ENCODE assay signal across 9 cellular contexts in genomic region chr10:124705021-124705740, GRCh38. TPM values are rescaled to one million over a fixed set of nuclear protein-coding genes. Genes with fewer than 3 reads are reported as not detected.
A peak's percentile ranks its signal among the peaks of the same experiment; 100 is the strongest.
DNase-seq lines count a peak whose midpoint lies in the region; ATAC-seq and TF ChIP-seq lines count a peak whose summit lies in the region.
"Had no signal": no experiment of that assay in that cellular context is flagged by ENCODE, and none has a peak within 500 bp of the region (broad histone marks: within the 10 kb centered on the region; RNA-seq: fewer than 3 reads in every experiment).

No MANE protein-coding gene starts in this region.

- TF ChIP-seq CTCF in breast epithelium (IDR thresholded peaks at IDR 0.05) (no peak), mammary epithelial cell (conservative IDR thresholded peaks at IDR 0.05 in 1 of 2, IDR thresholded peaks at IDR 0.05 in 1 of 2; ENCODE audit: extremely low read depth in 1 of 2, insufficient read depth in 1 of 2, low read depth in 1 of 2, low read length in 2 of 2) (no peak), uterus (IDR thresholded peaks at IDR 0.05) (no peak), ascending aorta (IDR thresholded peaks at IDR 0.05) (no peak)
- TF ChIP-seq CTCF in activated CD8-positive, alpha-beta T cell treated with anti-CD3 and anti-CD28 coated beads for 36 hours (IDR thresholded peaks at IDR 0.05), result no peak

- H3K27me3 ChIP-seq in breast epithelium, result no peaks in the 10 kb centered on the region
- H3K27me3 ChIP-seq in mammary epithelial cell (ENCODE audit: insufficient read depth, low read length), result no peaks in the 10 kb centered on the region
- H3K27me3 ChIP-seq in mesenchymal stem cell (ENCODE audit: control insufficient read depth in 1 of 2, insufficient read depth in 1 of 2, low read length in 2 of 2), result no peaks in the 10 kb centered on the region
- no peaks in the 10 kb centered on the region for H3K27me3 ChIP-seq in uterus
- no peaks in the 10 kb centered on the region for H3K27me3 ChIP-seq in ascending aorta

- H3K4me3 Mint-ChIP-seq in activated CD8-positive, alpha-beta T cell treated with anti-CD3 and anti-CD28 coated beads for 36 hours, result no peak overlapping the region

- no peak overlapping the region for H2BK120ac ChIP-seq in mesenchymal stem cell (ENCODE audit: low read depth, low read length)

- dilution Hi-C loops in mammary epithelial cell (cut with HindIII; ENCODE audit: low sequenced_read_pairs), result loop anchor here (5.0 kb wide), 1 partner anchor 37 kb away; the partner anchor contains the start of gene FAM53B

- no peak overlapping the region for H3K18ac ChIP-seq in mesenchymal stem cell (ENCODE audit: low read depth in 1 of 2, low read length in 2 of 2)

- H3K27ac Mint-ChIP-seq in activated CD8-positive, alpha-beta T cell treated with anti-CD3 and anti-CD28 coated beads for 36 hours, result peak overlapping the region; percentile 74

- H3K4me2 ChIP-seq in mammary epithelial cell (ENCODE audit: insufficient read depth, low read depth, low read length) (no peak overlapping the region), mesenchymal stem cell (ENCODE audit: low read length, poor library complexity, severe bottlenecking) (no peak overlapping the region)

- CTCF ChIA-PET in mammary epithelial cell (lab: Charles Lee; ENCODE audit: low non-redundant PET), result no interaction called here
- CTCF ChIA-PET in activated CD8-positive, alpha-beta T cell treated with anti-CD3 and anti-CD28 coated beads for 36 hours (lab: Charles Lee), result interaction anchor here (0.8 to 4.7 kb wide), 6 partner anchors 13 to 56 kb away, joined by 4 to 44 read pairs (median 7); no protein-coding TSS in a partner anchor

- H3K36me3 Mint-ChIP-seq in activated CD8-positive, alpha-beta T cell treated with anti-CD3 and anti-CD28 coated beads for 36 hours (ENCODE audit: low read depth), result peaks cover 19% of the 10 kb centered on the region

- H3K27me3 Mint-ChIP-seq in activated CD8-positive, alpha-beta T cell treated with anti-CD3 and anti-CD28 coated beads for 36 hours, result no peaks in the 10 kb centered on the region

- BruUV-seq in mammary epithelial cell (replicated peaks; lab: Mats Ljungman, UMichigan), result no TSS peak

- H3K9ac ChIP-seq in mammary epithelial cell (ENCODE audit: insufficient read depth, low read length) (no peak overlapping the region), mesenchymal stem cell (ENCODE audit: low read length) (no peak overlapping the region)

- peaks cover 36 to 48% of the 10 kb centered on the region in 2 donors for H3K4me1 ChIP-seq in breast epithelium
- peaks cover 19% of the 10 kb centered on the region for H3K4me1 ChIP-seq in mammary epithelial cell (ENCODE audit: insufficient read depth, low read length)
- H3K4me1 ChIP-seq in mesenchymal stem cell (ENCODE audit: control insufficient read depth, insufficient read depth, low read depth, low read length), result peaks cover 5% of the 10 kb centered on the region
- H3K4me1 ChIP-seq in uterus, result peaks cover 61 to 76% of the 10 kb centered on the region in 2 donors
- H3K4me1 ChIP-seq in ascending aorta, result peaks cover 19 to 50% of the 10 kb centered on the region in 2 donors

- H2BK15ac ChIP-seq in mesenchymal stem cell (ENCODE audit: low read depth, poor library complexity, severe bottlenecking), result no peak overlapping the region

- POLR2A ChIA-PET in activated CD8-positive, alpha-beta T cell treated with anti-CD3 and anti-CD28 coated beads for 36 hours (lab: Charles Lee), result interaction anchor here (0.9 to 5.6 kb wide), 6 partner anchors 8 to 55 kb away, joined by 3 to 27 read pairs (median 8); no protein-coding TSS in a partner anchor

- H4K91ac ChIP-seq in mesenchymal stem cell (ENCODE audit: low read length), result peak overlapping the region; percentile 58

- no peak overlapping the region for H2BK5ac ChIP-seq in mesenchymal stem cell (ENCODE audit: low read depth, low read length, poor library complexity, severe bottlenecking)

- no peaks in the 10 kb centered on the region for H4K20me1 ChIP-seq in mammary epithelial cell (ENCODE audit: insufficient read depth, low read length)

- H3K9me3 ChIP-seq in breast epithelium (no peaks in the 10 kb centered on the region), mammary epithelial cell (replicated peaks; ENCODE audit: insufficient read depth, low read length) (no peaks in the 10 kb centered on the region), mesenchymal stem cell (ENCODE audit: control insufficient read depth, low read length) (no peaks in the 10 kb centered on the region), uterus (no peaks in the 10 kb centered on the region), ascending aorta (no peaks in the 10 kb centered on the region)

- H2AFZ ChIP-seq in mammary epithelial cell (ENCODE audit: low read depth, low read length), result no peak overlapping the region
- no peak overlapping the region for H2AFZ ChIP-seq in mesenchymal stem cell (ENCODE audit: low read depth, low read length)

- H3K14ac ChIP-seq in mesenchymal stem cell (ENCODE audit: low read length in 2 of 2), result peak overlapping the region in 1 of 2 experiments; percentile 19

- H3K79me2 ChIP-seq in mammary epithelial cell (ENCODE audit: insufficient read depth, low read length), result peaks cover 49% of the 10 kb centered on the region

- peak overlapping the region in 1 of 2 experiments; percentile 38 for H2BK12ac ChIP-seq in mesenchymal stem cell (ENCODE audit: low read length in 2 of 2)

- no peak overlapping the region for H3K23ac ChIP-seq in mesenchymal stem cell (ENCODE audit: low read length in 2 of 2)

- no peak for DNase-seq in breast epithelium (ENCODE audit: low spot score in 2 of 2)
- DNase-seq in mammary epithelial cell, result no peak
- peak; percentile 47 for DNase-seq in activated CD8-positive, alpha-beta T cell treated with anti-CD3 and anti-CD28 coated beads for 36 hours
- DNase-seq in mesenchymal stem cell, result peak; percentile 65
- DNase-seq in uterus, result no peak
- DNase-seq in ascending aorta (ENCODE audit: low spot score in 2 of 2), result no peak
- DNase-seq: KG1 had no signal

- H3K4ac ChIP-seq in mesenchymal stem cell (ENCODE audit: low read depth in 1 of 2, low read length in 2 of 2), result peak overlapping the region; percentile 3 to 39

- 92% methylated on average over 2 of the region's 13 CpGs for WGBS in mammary epithelial cell (ENCODE audit: low coverage, missing lambda C conversion rate)
- WGBS in mesenchymal stem cell, result 79% methylated on average over 13 of the region's 13 CpGs

- peaks cover 90% of the 10 kb centered on the region for H3K4me1 Mint-ChIP-seq in activated CD8-positive, alpha-beta T cell treated with anti-CD3 and anti-CD28 coated beads for 36 hours (ENCODE audit: low read depth)

- peaks cover 41% of the 10 kb centered on the region for H3K79me1 ChIP-seq in mesenchymal stem cell (replicated peaks; ENCODE audit: low read length, poor library complexity, severe bottlenecking)

- H3K9me3 Mint-ChIP-seq in activated CD8-positive, alpha-beta T cell treated with anti-CD3 and anti-CD28 coated beads for 36 hours, result no peaks in the 10 kb centered on the region

- no peak overlapping the region for H2AK5ac ChIP-seq in mesenchymal stem cell (ENCODE audit: low read length, severe bottlenecking)

- in situ Hi-C loops in mammary epithelial cell (cut with MboI; ENCODE audit: low sequenced_read_pairs in 2 of 2), result no loop called here

- no peaks in the 10 kb centered on the region for H3K36me3 ChIP-seq in breast epithelium
- H3K36me3 ChIP-seq in mammary epithelial cell (ENCODE audit: insufficient read depth, low read length), result peaks cover 7% of the 10 kb centered on the region
- peaks cover 4 to 50% of the 10 kb centered on the region in 2 experiments for H3K36me3 ChIP-seq in mesenchymal stem cell (ENCODE audit: control insufficient read depth in 1 of 2, insufficient read depth in 2 of 2, low read depth in 1 of 2, low read length in 2 of 2)
- H3K36me3 ChIP-seq in uterus, result no peaks in the 10 kb centered on the region
- H3K36me3 ChIP-seq in ascending aorta, result no peaks in the 10 kb centered on the region

- H3K27ac ChIP-seq in breast epithelium (peak overlapping the region; percentile 70 to 85), mammary epithelial cell (ENCODE audit: insufficient read depth, low read depth, low read length) (no peak overlapping the region), mesenchymal stem cell (ENCODE audit: low read length, poor library complexity, severe bottlenecking) (no peak overlapping the region), uterus (peak overlapping the region; percentile 84 to 92), ascending aorta (no peak overlapping the region)

- H4K8ac ChIP-seq in mesenchymal stem cell (ENCODE audit: low read length), result no peak overlapping the region

- TF ChIP-seq POLR2A in breast epithelium (IDR thresholded peaks at IDR 0.05) (no peak), uterus (IDR thresholded peaks at IDR 0.05) (no peak)

- no peak overlapping the region for H3K4me3 ChIP-seq in breast epithelium
- H3K4me3 ChIP-seq in mammary epithelial cell (replicated peaks in 1 of 3; ENCODE audit: insufficient read depth in 1 of 3, low read depth in 2 of 3, low read length in 3 of 3), result no peak overlapping the region
- H3K4me3 ChIP-seq in mesenchymal stem cell (ENCODE audit: insufficient read depth in 1 of 2, low read depth in 1 of 2, low read length in 2 of 2), result no peak overlapping the region
- no peak overlapping the region for H3K4me3 ChIP-seq in uterus
- H3K4me3 ChIP-seq in ascending aorta, result no peak overlapping the region

- ATAC-seq in activated CD8-positive, alpha-beta T cell treated with anti-CD3 and anti-CD28 coated beads for 36 hours, result peak; percentile 41
- ATAC-seq in HG02763 (IDR thresholded peaks at IDR 0.05; ENCODE audit: unreplicated experiment), result no peak
- no peak for ATAC-seq in HG02798 (IDR thresholded peaks at IDR 0.05; ENCODE audit: poor library complexity, unreplicated experiment)

- intact Hi-C loops in breast epithelium (cut with DNase I; ENCODE audit: low total_unique reads) (loop anchor here (5.0 kb wide), 1 partner anchor 37 kb away; the partner anchor contains the start of gene FAM53B), mammary epithelial cell (cut with micrococcal nuclease) (no loop called here), uterus (cut with DNase I; ENCODE audit: low total_unique reads) (loop anchor here (2.0 kb wide), 1 partner anchor 32 kb away; no protein-coding TSS in a partner anchor), ascending aorta (cut with DNase I) (loop anchor here (2.0 kb wide), 1 partner anchor 32 kb away; no protein-coding TSS in a partner anchor)
- intact Hi-C loops in activated CD8-positive, alpha-beta T cell treated with anti-CD3 and anti-CD28 coated beads for 36 hours (cut with micrococcal nuclease), result no loop called here

RNA-seq across cellular contexts. Expression of gene FAM53B, which starts 39.0 kb away (rescaled TPM):
- total RNA-seq in breast epithelium (10 to 100 TPM; 17.0 to 39.7 (median 22.8) TPM), mammary epithelial cell (10 to 100 TPM; 16.2 to 51.8 TPM), uterus (10 to 100 TPM; 10.9 to 94.3 (median 67.8) TPM), ascending aorta (52.5 TPM)
- 9.3 TPM for polyA plus RNA-seq in mammary epithelial cell
- polyA minus RNA-seq in mammary epithelial cell, result 37.8 TPM
- 10 to 100 TPM; 15.1 to 18.0 TPM for total RNA-seq in activated CD8-positive, alpha-beta T cell treated with anti-CD3 and anti-CD28 coated beads for 36 hours
- 8.0 TPM for polyA plus RNA-seq in mesenchymal stem cell (2013, experiment 1 of 2)
- 7.7 TPM for polyA plus RNA-seq in mesenchymal stem cell (2013, experiment 2 of 2)

Comparison
In these comparisons a context has a peak if more than half of its experiments do, and no peak if none do; other contexts are left out.
1. H3K27ac ChIP-seq: peak in breast epithelium (2 of 2) and uterus (2 of 2); none in mammary epithelial cell (single experiment), mesenchymal stem cell (single experiment) and ascending aorta (0 of 2).
2. intact Hi-C loops: an anchor here in breast epithelium (5.0 kb wide), uterus (2.0 kb wide) and ascending aorta (2.0 kb wide); none called in mammary epithelial cell and activated CD8-positive, alpha-beta T cell treated with anti-CD3 and anti-CD28 coated beads for 36 hours.
3. DNase-seq: peak in activated CD8-positive, alpha-beta T cell treated with anti-CD3 and anti-CD28 coated beads for 36 hours (single experiment) and mesenchymal stem cell (single experiment); none in breast epithelium (0 of 2), mammary epithelial cell (single experiment), uterus (0 of 2) and ascending aorta (0 of 2).